Comparison of ENCODE assay signal across 37 cellular contexts in genomic region chr5:139554264-139554663, GRCh38.
"Had no signal": no experiment of that assay in that cellular context is flagged by ENCODE, and none has a peak within 500 bp of the region (broad histone marks: within the 10 kb centered on the region; RNA-seq: fewer than 3 reads in every experiment).

No MANE protein-coding gene starts in this region.

- H3K4me1 Mint-ChIP-seq: brain; central memory CD8-positive, alpha-beta T cell had no signal

- H3K27me3 Mint-ChIP-seq: activated naive CD4-positive, alpha-beta T cell treated with anti-CD3 and anti-CD28 coated beads, Interleukin-2, amount 50 U/mL, for 24 hours; activated naive CD8-positive, alpha-beta T cell; activated naive CD8-positive, alpha-beta T cell treated with anti-CD3 and anti-CD28 coated beads for 36 hours; activated naive CD8-positive, alpha-beta T cell treated with anti-CD3 and anti-CD28 coated beads, Interleukin-2, amount 10 ng/mL, durations not matched to agents 7 days and 5 days; activated T-cell treated with anti-CD3 and anti-CD28 coated beads, Interleukin-2, amount 50 U/mL, for 24 hours; activated T-helper 17 cell treated with anti-CD3 and anti-CD28 coated beads, Interleukin-2, amount 50 U/mL, for 72 hours; central memory CD8-positive, alpha-beta T cell had no signal

- H3K27ac Mint-ChIP-seq: activated naive CD4-positive, alpha-beta T cell treated with anti-CD3 and anti-CD28 coated beads for 36 hours; activated naive CD4-positive, alpha-beta T cell treated with anti-CD3 and anti-CD28 coated beads, Interleukin-2, amount 10 ng/mL, durations not matched to agents 7 days and 5 days; activated naive CD4-positive, alpha-beta T cell treated with anti-CD3 and anti-CD28 coated beads, Interleukin-2, amount 50 U/mL, for 24 hours; activated naive CD4-positive, alpha-beta T cell treated with anti-CD3 and anti-CD28 coated beads, Interleukin-2, amount 50 U/mL, for 72 hours; activated naive CD8-positive, alpha-beta T cell; activated naive CD8-positive, alpha-beta T cell treated with anti-CD3 and anti-CD28 coated beads for 36 hours; activated naive CD8-positive, alpha-beta T cell treated with anti-CD3 and anti-CD28 coated beads, Interleukin-2, amount 10 ng/mL, durations not matched to agents 7 days and 5 days; activated naive CD8-positive, alpha-beta T cell treated with anti-CD3 and anti-CD28 coated beads, Interleukin-2, amount 50 U/mL, for 24 hours; activated T-cell treated with anti-CD3 and anti-CD28 coated beads, Interleukin-2, amount 50 U/mL, for 24 hours; activated T-cell treated with anti-CD3 and anti-CD28 coated beads, Interleukin-2, amount 50 U/mL, for 72 hours; activated T-helper 1 cell treated with anti-CD3 and anti-CD28 coated beads, Interleukin-12 subunit alpha, Interleukin-12 subunit beta, Interleukin-2, Interleukin-4 antibody, amounts not matched to agents 30 ng/mL and 10 ng/mL and 1 ng/mL, durations not matched to agents 14 hours and 24 hours and 36 hours; activated T-helper 17 cell treated with anti-CD3 and anti-CD28 coated beads, Interleukin-2, amount 50 U/mL, for 72 hours; activated T-helper 2 cell treated with anti-CD3 and anti-CD28 coated beads, Interferon-gamma antibody, Interleukin-2, Interleukin-4, amounts not matched to agents 10 μg/mL and 5 μg/mL and 100 μg/mL, durations not matched to agents 14 hours and 24 hours and 36 hours; brain had no signal

- H3K9me3 Mint-ChIP-seq: activated naive CD4-positive, alpha-beta T cell treated with anti-CD3 and anti-CD28 coated beads, Interleukin-2, amount 50 U/mL, for 24 hours; activated naive CD8-positive, alpha-beta T cell treated with anti-CD3 and anti-CD28 coated beads for 36 hours; activated naive CD8-positive, alpha-beta T cell treated with anti-CD3 and anti-CD28 coated beads, Interleukin-2, amount 50 U/mL, for 24 hours; activated T-cell treated with anti-CD3 and anti-CD28 coated beads, Interleukin-2, amount 50 U/mL, for 4 hours; activated T-helper 1 cell treated with anti-CD3 and anti-CD28 coated beads, Interleukin-12 subunit alpha, Interleukin-12 subunit beta, Interleukin-2, Interleukin-4 antibody, amounts not matched to agents 30 ng/mL and 10 ng/mL and 1 ng/mL, durations not matched to agents 14 hours and 24 hours and 36 hours; activated T-helper 17 cell treated with anti-CD3 and anti-CD28 coated beads, Interleukin-2, amount 50 U/mL, for 72 hours; central memory CD8-positive, alpha-beta T cell had no signal

- H3K4me3 ChIP-seq: adrenal gland, ascending aorta, body of pancreas, breast epithelium, cardiac muscle cell had no signal

- H3K27me3 ChIP-seq: adrenal gland, ascending aorta, body of pancreas, brain microvascular endothelial cell, breast epithelium, cardiac muscle cell had no signal

- H3K4me1 ChIP-seq: adrenal gland, ascending aorta, body of pancreas, breast epithelium had no signal

- DNase-seq: activated effector memory CD4-positive, alpha-beta T cell treated with anti-CD3 and anti-CD28 coated beads, Interleukin-2, amount 50 U/mL, for 16 hours; activated effector memory CD4-positive, alpha-beta T cell treated with Interleukin-2 at 50 U/mL for 16 hours; activated gamma-delta T cell; activated gamma-delta T cell treated with Interleukin-2 at 50 U/mL for 16 hours; activated naive CD4-positive, alpha-beta T cell; activated naive CD4-positive, alpha-beta T cell treated with anti-CD3 and anti-CD28 coated beads for 36 hours; activated naive CD4-positive, alpha-beta T cell treated with anti-CD3 and anti-CD28 coated beads, Interleukin-2, amount 10 ng/mL, durations not matched to agents 7 days and 5 days; activated naive CD4-positive, alpha-beta T cell treated with anti-CD3 and anti-CD28 coated beads, Interleukin-2, amount 50 U/mL, for 16 hours; activated naive CD4-positive, alpha-beta T cell treated with Interleukin-2 at 50 U/mL for 16 hours; activated naive CD8-positive, alpha-beta T cell treated with anti-CD3 and anti-CD28 coated beads for 36 hours; activated naive CD8-positive, alpha-beta T cell treated with anti-CD3 and anti-CD28 coated beads, Interleukin-2, amount 10 ng/mL, durations not matched to agents 7 days and 5 days; activated naive CD8-positive, alpha-beta T cell treated with anti-CD3 and anti-CD28 coated beads, Interleukin-2, amount 50 U/mL, for 24 hours; activated T-cell treated with anti-CD3 and anti-CD28 coated beads, Interleukin-2, amount 50 U/mL, for 24 hours; activated T-cell treated with anti-CD3 and anti-CD28 coated beads, Interleukin-2, amount 50 U/mL, for 4 hours; activated T-cell treated with anti-CD3 and anti-CD28 coated beads, Interleukin-2, amount 50 U/mL, for 48 hours; activated T-cell treated with anti-CD3 and anti-CD28 coated beads, Interleukin-2, amount 50 U/mL, for 72 hours; adrenal gland; amniotic stem cell; amygdala; anterior cingulate cortex; aorta; body of pancreas; brain microvascular endothelial cell; caudate nucleus; central memory CD4-positive, alpha-beta T cell; cerebellar nuclear complex had no signal

- H3K27ac ChIP-seq: adrenal gland, ascending aorta, body of pancreas, brain microvascular endothelial cell, breast epithelium, cardiac muscle cell had no signal

- H3K4me3 Mint-ChIP-seq: activated naive CD4-positive, alpha-beta T cell treated with anti-CD3 and anti-CD28 coated beads for 36 hours; activated naive CD4-positive, alpha-beta T cell treated with anti-CD3 and anti-CD28 coated beads, Interleukin-2, amount 10 ng/mL, durations not matched to agents 7 days and 5 days; activated naive CD4-positive, alpha-beta T cell treated with anti-CD3 and anti-CD28 coated beads, Interleukin-2, amount 50 U/mL, for 24 hours; activated naive CD8-positive, alpha-beta T cell; activated naive CD8-positive, alpha-beta T cell treated with anti-CD3 and anti-CD28 coated beads for 36 hours; activated naive CD8-positive, alpha-beta T cell treated with anti-CD3 and anti-CD28 coated beads, Interleukin-2, amount 10 ng/mL, durations not matched to agents 7 days and 5 days; activated naive CD8-positive, alpha-beta T cell treated with anti-CD3 and anti-CD28 coated beads, Interleukin-2, amount 50 U/mL, for 24 hours; activated T-cell treated with anti-CD3 and anti-CD28 coated beads, Interleukin-2, amount 50 U/mL, for 24 hours; activated T-cell treated with anti-CD3 and anti-CD28 coated beads, Interleukin-2, amount 50 U/mL, for 4 hours; activated T-cell treated with anti-CD3 and anti-CD28 coated beads, Interleukin-2, amount 50 U/mL, for 72 hours; activated T-helper 1 cell treated with anti-CD3 and anti-CD28 coated beads, Interleukin-12 subunit alpha, Interleukin-12 subunit beta, Interleukin-2, Interleukin-4 antibody, amounts not matched to agents 30 ng/mL and 10 ng/mL and 1 ng/mL, durations not matched to agents 14 hours and 24 hours and 36 hours; activated T-helper 17 cell treated with anti-CD3 and anti-CD28 coated beads, Interleukin-2, amount 50 U/mL, for 72 hours; central memory CD8-positive, alpha-beta T cell had no signal

- H3K36me3 ChIP-seq: adrenal gland, ascending aorta, brain microvascular endothelial cell, breast epithelium, cardiac muscle cell had no signal

- H3K36me3 Mint-ChIP-seq: activated naive CD4-positive, alpha-beta T cell treated with anti-CD3 and anti-CD28 coated beads, Interleukin-2, amount 10 ng/mL, durations not matched to agents 7 days and 5 days; activated naive CD4-positive, alpha-beta T cell treated with anti-CD3 and anti-CD28 coated beads, Interleukin-2, amount 50 U/mL, for 24 hours; activated naive CD8-positive, alpha-beta T cell; activated naive CD8-positive, alpha-beta T cell treated with anti-CD3 and anti-CD28 coated beads for 36 hours; activated naive CD8-positive, alpha-beta T cell treated with anti-CD3 and anti-CD28 coated beads, Interleukin-2, amount 10 ng/mL, durations not matched to agents 7 days and 5 days; brain had no signal

- H3K9me3 ChIP-seq: adrenal gland, ascending aorta, body of pancreas had no signal
